13 cellular contexts compared by ENCODE assay signal in genomic region chr7:13181221-13181620, GRCh38.
A peak's percentile ranks its signal among the peaks of the same experiment; 100 is the strongest.
DNase-seq lines count a peak whose midpoint lies in the region; ATAC-seq and TF ChIP-seq lines count a peak whose summit lies in the region.
"Had no signal": no experiment of that assay in that cellular context is flagged by ENCODE, and none has a peak within 500 bp of the region (broad histone marks: within the 10 kb centered on the region; RNA-seq: fewer than 3 reads in every experiment).

No MANE protein-coding gene starts in this region.

- no peak overlapping the region for H2BK15ac ChIP-seq in neuronal stem cell (ENCODE audit: low read length)

- no peak overlapping the region for H3K14ac ChIP-seq in neuronal stem cell (ENCODE audit: low read length)

- H3K4ac ChIP-seq in neuronal stem cell (ENCODE audit: low read length) = no peak overlapping the region

- H2BK12ac ChIP-seq in neuronal stem cell (ENCODE audit: low read length) = no peak overlapping the region

- TF ChIP-seq CTCF in SK-N-SH (IDR thresholded peaks at IDR 0.05) = no peak

- H3K4me3 ChIP-seq in adipocyte (ENCODE audit: low read length) (no peak overlapping the region), neuronal stem cell (ENCODE audit: low read length in 2 of 2) (no peak overlapping the region), SK-N-SH (ENCODE audit: low read depth in 2 of 2, low read length in 1 of 2) (no peak overlapping the region)
- H3K4me3 ChIP-seq: body of pancreas had no signal

- H4K8ac ChIP-seq in neuronal stem cell (ENCODE audit: low read depth, low read length) = no peak overlapping the region

- no CpG with 5 or more reads among the region's 3 CpGs for WGBS in neuronal stem cell (ENCODE audit: extremely low coverage in 2 of 2, insufficient read length in 2 of 2, insufficient replicate concordance in 1 of 2), 2 donors
- 5% methylated on average over 3 of the region's 3 CpGs for WGBS in SK-N-SH (ENCODE audit: low lambda C conversion rate)

- no peaks in the 10 kb centered on the region for H3F3A ChIP-seq in SK-N-SH (replicated peaks; ENCODE audit: insufficient read depth)

- H3K79me1 ChIP-seq in neuronal stem cell (ENCODE audit: low read depth, low read length) = no peaks in the 10 kb centered on the region

- ATAC-seq in HG03135 (IDR thresholded peaks at IDR 0.05; ENCODE audit: unreplicated experiment) = no peak
- ATAC-seq: body of pancreas; CD8-positive, alpha-beta T cell had no signal

- H3K36me3 ChIP-seq in adipocyte (ENCODE audit: control insufficient read depth, insufficient read depth, low read length, severe bottlenecking) (no peaks in the 10 kb centered on the region), neuronal stem cell (replicated peaks in 1 of 2; ENCODE audit: control insufficient read depth in 2 of 2, insufficient read depth in 2 of 2, low read length in 2 of 2) (no peaks in the 10 kb centered on the region), SK-N-SH (replicated peaks in 1 of 2; ENCODE audit: control insufficient read depth in 1 of 2, insufficient read depth in 2 of 2, low read length in 1 of 2) (no peaks in the 10 kb centered on the region)

- H2AFZ ChIP-seq in neuronal stem cell (ENCODE audit: low read length) (peak overlapping the region; percentile 58), SK-N-SH (ENCODE audit: low read depth) (no peak overlapping the region)

- H3K27ac ChIP-seq in neuronal stem cell (replicated peaks; ENCODE audit: low read length) = no peak overlapping the region
- no peak overlapping the region for H3K27ac ChIP-seq in SK-N-SH (ENCODE audit: low read depth in 2 of 2, low read length in 1 of 2)
- H3K27ac ChIP-seq: body of pancreas had no signal

- TF ChIP-seq RAD21 in SK-N-SH (IDR thresholded peaks at IDR 0.05; ENCODE audit: low read length) = no peak

- no peak overlapping the region for H3K23ac ChIP-seq in neuronal stem cell (ENCODE audit: low read depth, low read length, poor library complexity)

- no peak overlapping the region for H2BK120ac ChIP-seq in neuronal stem cell (ENCODE audit: low read depth, low read length)

- H3K27me3 ChIP-seq in adipocyte (replicated peaks; ENCODE audit: control insufficient read depth, insufficient read depth, low read length) = no peaks in the 10 kb centered on the region
- H3K27me3 ChIP-seq in neuronal stem cell (ENCODE audit: control insufficient read depth in 3 of 3, insufficient read depth in 3 of 3, low read depth in 1 of 3, low read length in 3 of 3) = no peaks in the 10 kb centered on the region
- H3K27me3 ChIP-seq in SK-N-SH (ENCODE audit: insufficient read depth) = peaks cover 5% of the 10 kb centered on the region; the same call in 1 of the 2 replicates
- H3K27me3 ChIP-seq: body of pancreas had no signal

- no peak overlapping the region for H2AK5ac ChIP-seq in neuronal stem cell (ENCODE audit: low read depth, low read length)

- no peak overlapping the region for H3K9ac ChIP-seq in adipocyte (ENCODE audit: low read length)
- H3K9ac ChIP-seq in neuronal stem cell (ENCODE audit: low read depth, low read length, poor library complexity) = no peak overlapping the region
- H3K9ac ChIP-seq in SK-N-SH = no peak overlapping the region

- H3K9me3 ChIP-seq in adipocyte (ENCODE audit: control insufficient read depth, low read length) = no peaks in the 10 kb centered on the region
- no peaks in the 10 kb centered on the region for H3K9me3 ChIP-seq in neuronal stem cell (replicated peaks in 1 of 2; ENCODE audit: control insufficient read depth in 2 of 2, insufficient read depth in 1 of 2, low read depth in 1 of 2, low read length in 2 of 2)
- H3K9me3 ChIP-seq in SK-N-SH = no peaks in the 10 kb centered on the region
- H3K9me3 ChIP-seq: body of pancreas had no signal

- no peaks in the 10 kb centered on the region for H3K9me2 ChIP-seq in SK-N-SH

- H2BK5ac ChIP-seq in neuronal stem cell (ENCODE audit: low read length) = no peak overlapping the region

- CTCF ChIA-PET in SK-N-SH (lab: Yijun Ruan, JAX) = no interaction called here

- no peak overlapping the region for H4K91ac ChIP-seq in neuronal stem cell (ENCODE audit: low read depth, low read length, poor library complexity)

- DNase-seq in ELR (ENCODE audit: low read depth) (peak; percentile 25), NCI-H2029 treated with DMSO at 0.1 percent for 48 hours (lab: John Stamatoyannopoulos, UW) (peak; percentile 59), adipocyte (ENCODE audit: low read depth) (peak; percentile 30), neuronal stem cell (ENCODE audit: low spot score) (peak; percentile 24), SK-N-SH (no peak), dedifferentiated amniotic fluid mesenchymal stem cell (ENCODE audit: extremely low spot score) (no peak)
- DNase-seq: activated CD4-positive, CD25-positive, alpha-beta regulatory T cell; activated T-cell treated with anti-CD3 and anti-CD28 coated beads, Interleukin-2, amount 50 U/mL, for 48 hours; body of pancreas; CD8-positive, alpha-beta T cell; HFFc6; NCI-H526 treated with DMSO at 0.1 percent for 48 hours had no signal

- POLR2A ChIA-PET in SK-N-SH (lab: Yijun Ruan, JAX) = no interaction called here

- H3K18ac ChIP-seq in neuronal stem cell (ENCODE audit: low read length) = no peak overlapping the region

- H4K20me1 ChIP-seq in SK-N-SH (ENCODE audit: insufficient read depth) = no peaks in the 10 kb centered on the region

- H3K4me1 ChIP-seq in adipocyte (ENCODE audit: control insufficient read depth, insufficient read depth, low read length) = peaks cover 5% of the 10 kb centered on the region
- H3K4me1 ChIP-seq in neuronal stem cell (ENCODE audit: control insufficient read depth in 2 of 2, insufficient read depth in 1 of 2, low read depth in 1 of 2, low read length in 2 of 2) = peaks cover 4% of the 10 kb centered on the region in 2 donors
- H3K4me1 ChIP-seq in SK-N-SH (ENCODE audit: control insufficient read depth in 1 of 2, insufficient read depth in 2 of 2, low read depth in 1 of 2, low read length in 1 of 2) = no peaks in the 10 kb centered on the region
- H3K4me1 ChIP-seq: body of pancreas had no signal

- H3K79me2 ChIP-seq in SK-N-SH (ENCODE audit: insufficient read depth) = no peaks in the 10 kb centered on the region

- no peak overlapping the region for H3K4me2 ChIP-seq in neuronal stem cell (ENCODE audit: insufficient read depth, low read length, poor library complexity, severe bottlenecking)
- no peak overlapping the region for H3K4me2 ChIP-seq in SK-N-SH

- no peak for TF ChIP-seq EP300 in SK-N-SH (IDR thresholded peaks at IDR 0.05; ENCODE audit: borderline replicate concordance in 1 of 2, low read depth in 1 of 2, low read length in 1 of 2)

TF ChIP-seq in SK-N-SH, 30 proteins besides CTCF, POLR2A, EP300 and RAD21 (continues in another document):
- TF ChIP-seq NFIC (IDR thresholded peaks at IDR 0.05; ENCODE audit: borderline replicate concordance) = no peak
- TF ChIP-seq FOSL2 (IDR thresholded peaks at IDR 0.05; ENCODE audit: borderline replicate concordance, low read depth) = no peak
- no peak for TF ChIP-seq REST (IDR thresholded peaks at IDR 0.05; ENCODE audit: low read depth, low read length)
- no peak for TF ChIP-seq TEAD4 (IDR thresholded peaks at IDR 0.05; ENCODE audit: borderline replicate concordance, insufficient read depth)
- TF ChIP-seq TAF1 (IDR thresholded peaks at IDR 0.05; ENCODE audit: borderline replicate concordance, low read depth, low read length) = no peak
- no peak for TF ChIP-seq USF1 (IDR thresholded peaks at IDR 0.05; ENCODE audit: borderline replicate concordance, low read depth)
- TF ChIP-seq CHD2 (IDR thresholded peaks at IDR 0.05; ENCODE audit: low read length, partially characterized antibody) = no peak
- TF ChIP-seq YY1 (IDR thresholded peaks at IDR 0.05; ENCODE audit: low read depth) = no peak
- no peak for TF ChIP-seq MAX (IDR thresholded peaks at IDR 0.05; ENCODE audit: low read depth)
- no peak for TF ChIP-seq RFX5 (IDR thresholded peaks at IDR 0.05; ENCODE audit: low read length)

Comparison
In these comparisons a context has a peak if more than half of its experiments do, and no peak if none do; other contexts are left out.
1. DNase-seq: peak in ELR (single experiment), NCI-H2029 treated with DMSO at 0.1 percent for 48 hours (single experiment), adipocyte (single experiment) and neuronal stem cell (single experiment); none in SK-N-SH (single experiment) and dedifferentiated amniotic fluid mesenchymal stem cell (single experiment).